Comparison of ENCODE assay signal across 1 cellular context in genomic region chr17:78669975-78670518, GRCh38.
TF ChIP-seq lines count a peak whose summit lies in the region.

No MANE protein-coding gene starts in this region.

TF ChIP-seq in SK-N-SH, 30 proteins besides CTCF, POLR2A, EP300 and RAD21:
- no peak for TF ChIP-seq TCF12 (IDR thresholded peaks at IDR 0.05)
- no peak for TF ChIP-seq GABPA (IDR thresholded peaks at IDR 0.05; ENCODE audit: low read depth)
- TF ChIP-seq REST (IDR thresholded peaks at IDR 0.05; ENCODE audit: low read depth, low read length) = no peak
- TF ChIP-seq TAF1 (IDR thresholded peaks at IDR 0.05; ENCODE audit: borderline replicate concordance, low read depth, low read length) = no peak
- TF ChIP-seq TEAD4 (IDR thresholded peaks at IDR 0.05; ENCODE audit: borderline replicate concordance, insufficient read depth) = no peak
- TF ChIP-seq MEF2A (IDR thresholded peaks at IDR 0.05; ENCODE audit: borderline replicate concordance, low read depth) = no peak
TF ChIP-seq in SK-N-SH: peak in this region for 0.
